ENCODE assay signal across 15 cellular contexts in genomic region chr17:55434721-55435120, GRCh38. TPM values are rescaled to one million over a fixed set of nuclear protein-coding genes. Genes with fewer than 3 reads are reported as not detected.
DNase-seq lines count a peak whose midpoint lies in the region; ATAC-seq and TF ChIP-seq lines count a peak whose summit lies in the region.
"Had no signal": no experiment of that assay in that cellular context is flagged by ENCODE, and none has a peak within 500 bp of the region (broad histone marks: within the 10 kb centered on the region; RNA-seq: fewer than 3 reads in every experiment).

No MANE protein-coding gene starts in this region.

- no peak overlapping the region for H3K27ac Mint-ChIP-seq in activated T-cell treated with anti-CD3 and anti-CD28 coated beads, Interleukin-2, amount 50 U/mL, for 72 hours
- no peak overlapping the region for H3K27ac Mint-ChIP-seq in stimulated activated naive B cell treated with anti-CD40 and anti-IgM and Interleukin-4, amounts not matched to agents 10 μg/mL and 1 μg/mL and 100 μg/mL, for 72 hours

- intact Hi-C loops in tibial artery (cut with DNase I; ENCODE audit: low total_unique reads) = no loop called here

- no peaks in the 10 kb centered on the region for H3K27me3 ChIP-seq in tibial artery
- H3K27me3 ChIP-seq: gastrocnemius medialis, pancreas, SJCRH30, stomach, uterus had no signal

- peak overlapping the region in 1 of 2 donors; percentile 13 for H3K4me3 Mint-ChIP-seq in activated T-cell treated with anti-CD3 and anti-CD28 coated beads, Interleukin-2, amount 50 U/mL, for 72 hours
- H3K4me3 Mint-ChIP-seq in stimulated activated naive B cell treated with anti-CD40 and anti-IgM and Interleukin-4, amounts not matched to agents 10 μg/mL and 1 μg/mL and 100 μg/mL, for 72 hours = no peak overlapping the region

- H3K4me3 ChIP-seq in epithelial cell of esophagus (ENCODE audit: low read length) (no peak overlapping the region), tibial artery (no peak overlapping the region)
- H3K4me3 ChIP-seq: gastrocnemius medialis, pancreas, SJCRH30, stomach, uterus had no signal

- H3K27me3 Mint-ChIP-seq in activated T-cell treated with anti-CD3 and anti-CD28 coated beads, Interleukin-2, amount 50 U/mL, for 72 hours (ENCODE audit: low read depth) = peaks cover 45% of the 10 kb centered on the region
- H3K27me3 Mint-ChIP-seq in stimulated activated naive B cell treated with anti-CD40 and anti-IgM and Interleukin-4, amounts not matched to agents 10 μg/mL and 1 μg/mL and 100 μg/mL, for 72 hours = peaks cover 0 to 6% of the 10 kb centered on the region in 2 donors

- TF ChIP-seq CTCF in epithelial cell of esophagus (IDR thresholded peaks at IDR 0.05; ENCODE audit: insufficient read depth, low read depth, low read length, missing control alignments) = no peak
- TF ChIP-seq CTCF in tibial artery (IDR thresholded peaks at IDR 0.05) = no peak

- H3K27ac ChIP-seq in tibial artery = no peak overlapping the region
- H3K27ac ChIP-seq: gastrocnemius medialis, uterus had no signal

- peaks cover 67% of the 10 kb centered on the region for H3K4me1 Mint-ChIP-seq in activated T-cell treated with anti-CD3 and anti-CD28 coated beads, Interleukin-2, amount 50 U/mL, for 72 hours (ENCODE audit: low read depth)
- peaks cover 46 to 68% of the 10 kb centered on the region in 2 donors for H3K4me1 Mint-ChIP-seq in stimulated activated naive B cell treated with anti-CD40 and anti-IgM and Interleukin-4, amounts not matched to agents 10 μg/mL and 1 μg/mL and 100 μg/mL, for 72 hours

- H3K4me1 ChIP-seq in tibial artery = peaks cover 0 to 6% (median 0%) of the 10 kb centered on the region in 4 donors
- H3K4me1 ChIP-seq: gastrocnemius medialis, uterus had no signal

- peak; percentile 88 to 91 for ATAC-seq in activated T-cell treated with anti-CD3 and anti-CD28 coated beads, Interleukin-2, amount 50 U/mL, for 72 hours (replicated peaks in 1 of 2)
- ATAC-seq in HG02610 (IDR thresholded peaks at IDR 0.05; ENCODE audit: unreplicated experiment) = peak; percentile 43
- peak; percentile 47 to 62 for ATAC-seq in stimulated activated naive B cell treated with anti-CD40 and anti-IgM and Interleukin-4, amounts not matched to agents 10 μg/mL and 1 μg/mL and 100 μg/mL, for 72 hours (replicated peaks)
- ATAC-seq: gastrocnemius medialis had no signal

- no peaks in the 10 kb centered on the region for H3K9me3 Mint-ChIP-seq in activated T-cell treated with anti-CD3 and anti-CD28 coated beads, Interleukin-2, amount 50 U/mL, for 72 hours
- H3K9me3 Mint-ChIP-seq in stimulated activated naive B cell treated with anti-CD40 and anti-IgM and Interleukin-4, amounts not matched to agents 10 μg/mL and 1 μg/mL and 100 μg/mL, for 72 hours = no peaks in the 10 kb centered on the region

- no peaks in the 10 kb centered on the region for H3K36me3 Mint-ChIP-seq in activated T-cell treated with anti-CD3 and anti-CD28 coated beads, Interleukin-2, amount 50 U/mL, for 72 hours (ENCODE audit: insufficient read depth in 2 of 2)
- no peaks in the 10 kb centered on the region for H3K36me3 Mint-ChIP-seq in stimulated activated naive B cell treated with anti-CD40 and anti-IgM and Interleukin-4, amounts not matched to agents 10 μg/mL and 1 μg/mL and 100 μg/mL, for 72 hours

- DNase-seq in activated T-cell treated with anti-CD3 and anti-CD28 coated beads, Interleukin-2, amount 50 U/mL, for 72 hours = peak; percentile 52 to 65
- DNase-seq in activated T-cell treated with anti-CD3 and anti-CD28 coated beads for 4 hours (no peak), epithelial cell of esophagus (ENCODE audit: low read depth) (peak; percentile 44), NCI-H510A treated with DMSO at 0.1 percent for 48 hours (lab: John Stamatoyannopoulos, UW) (no peak), tibial artery (no peak), NCI-H128 (lab: John Stamatoyannopoulos, UW; ENCODE audit: unreplicated experiment) (no peak)
- DNase-seq in stimulated activated naive B cell treated with anti-CD40 and anti-IgM and Interleukin-4, amounts not matched to agents 10 μg/mL and 1 μg/mL and 100 μg/mL, for 72 hours = no peak
- DNase-seq: gastrocnemius medialis, NCI-H1436, pancreas, SJCRH30, small intestine, stomach, uterus had no signal

- H3K9me3 ChIP-seq in tibial artery = no peaks in the 10 kb centered on the region
- H3K9me3 ChIP-seq: gastrocnemius medialis, pancreas, SJCRH30, stomach, uterus had no signal

- H3K36me3 ChIP-seq in tibial artery = no peaks in the 10 kb centered on the region
- H3K36me3 ChIP-seq: gastrocnemius medialis, pancreas, SJCRH30, stomach, uterus had no signal

RNA-seq across cellular contexts. Expression of gene MMD, which starts 13.1 kb away (rescaled TPM):
- total RNA-seq in activated T-cell treated with anti-CD3 and anti-CD28 coated beads, Interleukin-2, amount 50 U/mL, for 72 hours = 10 to 100 TPM; 35.0 to 39.3 TPM

Comparison
In these comparisons a context has a peak if more than half of its experiments do, and no peak if none do; other contexts are left out.
1. DNase-seq: peak in activated T-cell treated with anti-CD3 and anti-CD28 coated beads, Interleukin-2, amount 50 U/mL, for 72 hours (2 of 2) and epithelial cell of esophagus (single experiment); none in activated T-cell treated with anti-CD3 and anti-CD28 coated beads for 4 hours (single experiment), stimulated activated naive B cell treated with anti-CD40 and anti-IgM and Interleukin-4, amounts not matched to agents 10 μg/mL and 1 μg/mL and 100 μg/mL, for 72 hours (single experiment), NCI-H510A treated with DMSO at 0.1 percent for 48 hours (single experiment), tibial artery (0 of 2) and NCI-H128 (single experiment).
2. Peak in every context shown above with its lines, with median percentiles within 50 percentile points of each other: ATAC-seq.